In the genomic region with DNA sequence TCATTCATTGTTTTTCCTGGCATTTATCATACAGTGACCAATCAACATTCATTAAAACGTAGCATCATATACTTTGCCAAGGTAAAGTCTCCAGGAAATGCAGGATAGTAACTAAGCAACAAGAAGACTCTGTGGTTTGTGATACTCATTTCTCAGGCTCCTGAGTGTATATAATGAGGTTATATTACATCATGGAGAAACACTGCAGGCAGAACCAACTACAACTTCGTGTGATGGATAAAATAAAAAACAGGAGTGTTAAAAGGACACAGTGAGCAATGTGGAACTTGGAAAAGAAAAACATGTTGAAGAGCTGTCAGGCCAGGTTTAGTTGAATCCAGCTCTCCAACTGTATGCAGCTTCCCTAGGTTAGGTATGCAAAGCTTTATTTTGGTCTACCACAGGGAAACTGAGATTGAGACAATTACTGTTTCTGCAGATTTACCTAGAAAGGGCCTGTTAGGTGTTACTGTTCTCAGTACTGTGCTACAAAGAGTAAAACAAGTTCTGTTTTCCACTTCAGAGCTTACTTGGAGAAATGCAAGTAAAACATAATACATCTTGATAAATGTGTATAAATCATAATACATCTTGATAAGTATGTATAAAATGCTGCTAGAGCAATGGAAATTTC, we compare ENCODE assay signal across 11 cellular contexts. TPM values are rescaled to one million over a fixed set of nuclear protein-coding genes. Genes with fewer than 3 reads are reported as not detected.
DNase-seq lines count a peak whose midpoint lies in the region; ATAC-seq and TF ChIP-seq lines count a peak whose summit lies in the region.
"Had no signal": no experiment of that assay in that cellular context is flagged by ENCODE, and none has a peak within 500 bp of the region (broad histone marks: within the 10 kb centered on the region; RNA-seq: fewer than 3 reads in every experiment).

No MANE protein-coding gene starts in this region.

- H3K27ac Mint-ChIP-seq in CD8-positive, alpha-beta T cell = peak overlapping the region; percentile 53
- H3K27ac Mint-ChIP-seq in T-helper 17 cell (peak overlapping the region; percentile 81), immature natural killer cell (peak overlapping the region in 2 of 6 donors; percentile 1 to 39)

- H3K27me3 Mint-ChIP-seq in CD8-positive, alpha-beta T cell (ENCODE audit: low read depth) = no peaks in the 10 kb centered on the region
- H3K27me3 Mint-ChIP-seq in T-helper 17 cell (no peaks in the 10 kb centered on the region), immature natural killer cell (ENCODE audit: low read depth in 3 of 3) (no peaks in the 10 kb centered on the region)

- H3K4me3 ChIP-seq in CD8-positive, alpha-beta T cell (ENCODE audit: low read depth, low read length) = no peak overlapping the region
- H3K4me3 ChIP-seq in fibroblast of villous mesenchyme (ENCODE audit: low read depth, low read length) = no peak overlapping the region
- no peak overlapping the region for H3K4me3 ChIP-seq in esophagus muscularis mucosa
- no peak overlapping the region for H3K4me3 ChIP-seq in ovary
- H3K4me3 ChIP-seq: right atrium auricular region had no signal

- H3K27me3 ChIP-seq in CD8-positive, alpha-beta T cell (ENCODE audit: insufficient read depth, low read length) = no peaks in the 10 kb centered on the region
- H3K27me3 ChIP-seq in esophagus muscularis mucosa = no peaks in the 10 kb centered on the region
- no peaks in the 10 kb centered on the region for H3K27me3 ChIP-seq in ovary
- H3K27me3 ChIP-seq: right atrium auricular region had no signal

- H3K36me3 Mint-ChIP-seq in CD8-positive, alpha-beta T cell = peaks cover 11% of the 10 kb centered on the region
- H3K36me3 Mint-ChIP-seq in T-helper 17 cell (ENCODE audit: low read depth) = no peaks in the 10 kb centered on the region
- peaks cover 0 to 5% (median under 1%) of the 10 kb centered on the region in 3 donors for H3K36me3 Mint-ChIP-seq in immature natural killer cell

- no peak for TF ChIP-seq CTCF in CD8-positive, alpha-beta T cell (IDR thresholded peaks at IDR 0.05)
- no peak for TF ChIP-seq CTCF in fibroblast of villous mesenchyme (IDR thresholded peaks at IDR 0.05; ENCODE audit: insufficient read depth, low read depth, low read length)
- no peak for TF ChIP-seq CTCF in esophagus muscularis mucosa (IDR thresholded peaks at IDR 0.05)
- no peak for TF ChIP-seq CTCF in ovary (IDR thresholded peaks at IDR 0.05)

- POLR2A ChIA-PET in CD8-positive, alpha-beta T cell (lab: Charles Lee) = interaction anchor here (1.2 kb wide), 1 partner anchor 17 kb away, joined by 3 read pairs; no protein-coding TSS in a partner anchor

- CTCF ChIA-PET in CD8-positive, alpha-beta T cell (lab: Charles Lee) = interaction anchor here (1.0 kb wide), 1 partner anchor 111 kb away, joined by 3 read pairs; no protein-coding TSS in a partner anchor

- no peaks in the 10 kb centered on the region for H3K9me3 ChIP-seq in CD8-positive, alpha-beta T cell (ENCODE audit: low read length)
- H3K9me3 ChIP-seq in T-helper 17 cell (ENCODE audit: control insufficient read depth, low read length, poor library complexity, severe bottlenecking) = no peaks in the 10 kb centered on the region
- no peaks in the 10 kb centered on the region for H3K9me3 ChIP-seq in esophagus muscularis mucosa
- no peaks in the 10 kb centered on the region for H3K9me3 ChIP-seq in ovary
- H3K9me3 ChIP-seq: right atrium auricular region had no signal

- 34% methylated on average over 2 of the region's 2 CpGs for WGBS in esophagus muscularis mucosa
- WGBS in ovary, 3 donors = 37 to 59% (median 37%) methylated on average over 2 of the region's 2 CpGs

- TF ChIP-seq POLR2A in esophagus muscularis mucosa (IDR thresholded peaks at IDR 0.05; ENCODE audit: low read depth) (no peak), ovary (IDR thresholded peaks at IDR 0.05) (no peak)

- peaks cover 49% of the 10 kb centered on the region for H3K4me1 Mint-ChIP-seq in CD8-positive, alpha-beta T cell (ENCODE audit: low read depth)
- H3K4me1 Mint-ChIP-seq in T-helper 17 cell = peaks cover 26% of the 10 kb centered on the region
- peaks cover 18 to 48% of the 10 kb centered on the region in 2 donors for H3K4me1 Mint-ChIP-seq in immature natural killer cell

- H3K4me3 Mint-ChIP-seq in CD8-positive, alpha-beta T cell = no peak overlapping the region
- no peak overlapping the region for H3K4me3 Mint-ChIP-seq in T-helper 17 cell
- H3K4me3 Mint-ChIP-seq in immature natural killer cell = no peak overlapping the region

- no peaks in the 10 kb centered on the region for H3K36me3 ChIP-seq in CD8-positive, alpha-beta T cell (ENCODE audit: insufficient read depth, low read length)
- H3K36me3 ChIP-seq in esophagus muscularis mucosa (peaks cover 0 to 3% (median 0%) of the 10 kb centered on the region in 4 donors), ovary (no peaks in the 10 kb centered on the region)
- H3K36me3 ChIP-seq: right atrium auricular region had no signal

- H3K4me1 ChIP-seq in CD8-positive, alpha-beta T cell (ENCODE audit: insufficient read depth, low read length) = peaks cover 5% of the 10 kb centered on the region
- H3K4me1 ChIP-seq in esophagus muscularis mucosa = peaks cover 36 to 68% (median 61%) of the 10 kb centered on the region in 4 donors
- H3K4me1 ChIP-seq in ovary (ENCODE audit: insufficient read depth) = peaks cover 19% of the 10 kb centered on the region

- no peak for ATAC-seq in CD8-positive, alpha-beta T cell
- ATAC-seq in GM19455 (IDR thresholded peaks at IDR 0.05; ENCODE audit: unreplicated experiment) (peak; percentile 75), T-helper 17 cell (peak; percentile 73)

- DNase-seq in CD8-positive, alpha-beta T cell = no peak
- DNase-seq in T-helper 17 cell (no peak), fibroblast of villous mesenchyme (ENCODE audit: low read depth) (peak; percentile 72), immature natural killer cell (no peak), esophagus muscularis mucosa (ENCODE audit: extremely low spot score) (no peak), ovary (no peak), activated gamma-delta T cell treated with Interleukin-2 at 50 U/mL for 16 hours (no peak)
- DNase-seq: NK-92 treated with Interleukin-12 subunit alpha and Interleukin-12 subunit beta, amount 100 ng/mL, for 24 hours; T-helper 9 cell had no signal

- H3K27ac ChIP-seq in CD8-positive, alpha-beta T cell (ENCODE audit: low read depth, low read length) = no peak overlapping the region
- H3K27ac ChIP-seq in esophagus muscularis mucosa (replicated peaks in 1 of 4) = no peak overlapping the region
- no peak overlapping the region for H3K27ac ChIP-seq in ovary

- H3K9me3 Mint-ChIP-seq in CD8-positive, alpha-beta T cell = no peaks in the 10 kb centered on the region
- H3K9me3 Mint-ChIP-seq in immature natural killer cell = no peaks in the 10 kb centered on the region

- intact Hi-C loops in CD8-positive, alpha-beta T cell (cut with DNase I, micrococcal nuclease) = no loop called here
- intact Hi-C loops in esophagus muscularis mucosa (cut with DNase I) = no loop called here
- intact Hi-C loops in ovary (cut with DNase I) = no loop called here

- TF ChIP-seq EP300 in esophagus muscularis mucosa (IDR thresholded peaks at IDR 0.05) (no peak), ovary (IDR thresholded peaks at IDR 0.05) (no peak)

RNA-seq across cellular contexts. Expression of a gene that starts 7.8 kb away (rescaled TPM):
- 10 to 100 TPM; 75.3 to 77.3 TPM for total RNA-seq in CD8-positive, alpha-beta T cell
- total RNA-seq in T-helper 17 cell (10 to 100 TPM; 74.4 to 89.1 TPM), fibroblast of villous mesenchyme (35.0 and 36.7 TPM in 2 replicates), esophagus muscularis mucosa (10 to 100 TPM; 36.6 to 53.5 (median 47.0) TPM), ovary (10 to 100 TPM; 28.3 to 81.3 (median 60.9) TPM)
- polyA plus RNA-seq in immature natural killer cell (10 to 100 TPM in 2 of 3 donors, 1 to 10 TPM in 1; 7.8 to 13.2 (median 12.4) TPM), ovary (10 to 100 TPM; 29.5 to 87.0 TPM)
